Comparison of ENCODE assay signal across 8 cellular contexts in the genomic region with DNA sequence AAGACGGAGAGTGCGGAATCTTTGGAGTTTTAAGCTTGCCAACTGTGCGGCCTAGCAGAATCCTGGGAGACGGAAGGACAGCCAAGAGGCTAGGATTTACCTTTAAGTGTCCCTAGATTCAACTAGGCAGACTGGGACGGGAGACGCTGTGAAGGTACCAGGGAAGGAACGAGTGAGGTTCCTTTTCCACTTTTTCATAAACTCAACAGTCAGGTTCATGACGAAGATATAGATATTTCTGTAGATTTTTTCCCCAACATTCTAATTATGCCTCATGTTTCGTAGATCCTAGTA. TPM values are rescaled to one million over a fixed set of nuclear protein-coding genes. Genes with fewer than 3 reads are reported as not detected.
DNase-seq lines count a peak whose midpoint lies in the region; ATAC-seq, FAIRE-seq and TF ChIP-seq lines count a peak whose summit lies in the region.

No MANE protein-coding gene starts in this region.

- peak overlapping the region; percentile 61; the same call in 1 of the 2 replicates for H2BK20ac ChIP-seq in H1 (ENCODE audit: low read length)

- H3K4me2 ChIP-seq in H1 (ENCODE audit: insufficient read depth in 1 of 2, low read depth in 2 of 2, low read length in 2 of 2) = peak overlapping the region; percentile 79

- no peak for TF ChIP-seq EP300 in H1 (IDR thresholded peaks at IDR 0.05; ENCODE audit: borderline replicate concordance in 1 of 2, low read depth in 2 of 2, low read length in 2 of 2)

- peaks cover 0 to 3% of the 10 kb centered on the region in 2 experiments for H4K20me1 ChIP-seq in H1 (replicated peaks in 1 of 2; ENCODE audit: control insufficient read depth in 1 of 2, insufficient read depth in 2 of 2, low read length in 2 of 2)

- H3K4me3 ChIP-seq in Caco-2 (ENCODE audit: low read depth, low read length) (peak overlapping the region; percentile 91), NB4 (ENCODE audit: low read depth, low read length) (peak overlapping the region; percentile 100), H1 (ENCODE audit: extremely low read depth in 1 of 4, insufficient read depth in 2 of 4, low read depth in 3 of 4, low read length in 4 of 4) (peak overlapping the region; percentile 86 to 95 (median 92))

- H3K4me1 ChIP-seq in Caco-2 (peaks cover 16% of the 10 kb centered on the region), H1 (replicated peaks in 1 of 4; ENCODE audit: control insufficient read depth in 3 of 4, insufficient read depth in 4 of 4, low read length in 3 of 4) (peaks cover 0 to 5% (median under 1%) of the 10 kb centered on the region in 4 experiments; a peak in 3 of 7 replicates)

- H3K23me2 ChIP-seq in H1 (ENCODE audit: low read depth, low read length) = 0 out of 2 replicates have a peak, but pooled peaks cover 2% of the 10 kb centered on the region

- FAIRE-seq in H1 (lab: Jason Lieb, UNC) = no peak

- H3K23ac ChIP-seq in H1 (ENCODE audit: insufficient read length) = no peak overlapping the region

- H3K9me3 ChIP-seq in Caco-2 (no peaks in the 10 kb centered on the region), H1 (ENCODE audit: insufficient read depth in 2 of 2, low read depth in 1 of 2, low read length in 1 of 2) (no peaks in the 10 kb centered on the region)

- no peaks in the 10 kb centered on the region; the same call in 1 of the 2 replicates for H3K36me3 ChIP-seq in Caco-2 (ENCODE audit: control insufficient read depth, insufficient read depth, low read length)
- H3K36me3 ChIP-seq in H1 (ENCODE audit: control insufficient read depth in 2 of 4, insufficient read depth in 4 of 4, low read length in 3 of 4) = peaks cover 0 to 17% (median 3%) of the 10 kb centered on the region in 4 experiments; a peak in 4 of 8 replicates

- no peak overlapping the region for H2AFZ ChIP-seq in H1 (ENCODE audit: low read length)

- POLR2A ChIA-PET in Caco-2 (lab: Charles Lee) (interaction anchor here (0.6 to 1.5 kb wide), 5 partner anchors 12 to 638 kb away, joined by 3 to 21 read pairs (median 3); a partner anchor contains a TSS), H1 (lab: Charles Lee; ENCODE audit: partially characterized antibody) (interaction anchor here (0.6 to 5.0 kb wide), 36 partner anchors 8 to 1273 kb away, joined by 3 to 34 read pairs (median 4); a partner anchor contains a TSS)

- no peak for ATAC-seq in GM21447 (IDR thresholded peaks at IDR 0.05; ENCODE audit: unreplicated experiment)

- H4K5ac ChIP-seq in H1 (ENCODE audit: insufficient read length, low read depth, low read length) = peak overlapping the region; percentile 73

- H3K56ac ChIP-seq in H1 (replicated peaks; ENCODE audit: insufficient read length, low read depth, low read length) = peak overlapping the region; percentile 73

- H2AK5ac ChIP-seq in H1 (ENCODE audit: low read depth, low read length) = peak overlapping the region; percentile 100

- TF ChIP-seq CTCF in Caco-2 (IDR thresholded peaks at IDR 0.05; ENCODE audit: insufficient read depth in 1 of 2, low read depth in 1 of 2, low read length in 1 of 2, severe bottlenecking in 1 of 2, unreplicated experiment in 1 of 2) (no peak), NB4 (IDR thresholded peaks at IDR 0.05; ENCODE audit: low read depth, low read length) (no peak), H1 (IDR thresholded peaks at IDR 0.05; ENCODE audit: control extremely low read depth in 1 of 3, insufficient read depth in 1 of 3, low read depth in 1 of 3, low read length in 3 of 3) (no peak), nephron progenitor cell (IDR thresholded peaks at IDR 0.05) (no peak)

- H3K4me1 Mint-ChIP-seq in Caco-2 (ENCODE audit: low read depth, unreplicated experiment) (peaks cover 26% of the 10 kb centered on the region), nephron progenitor cell (peaks cover 50% of the 10 kb centered on the region)

- H2BK5ac ChIP-seq in H1 (ENCODE audit: low read depth, low read length) = peak overlapping the region; percentile 99

- peak overlapping the region; percentile 93 for H3K4me3 Mint-ChIP-seq in Caco-2 (ENCODE audit: unreplicated experiment)
- H3K4me3 Mint-ChIP-seq in nephron progenitor cell = peak overlapping the region; percentile 97

- 2% methylated on average over 9 of the region's 9 CpGs; no CpG with 5 or more reads in 1 of the 2 experiments for WGBS in H1 (ENCODE audit: extremely low coverage in 1 of 2, insufficient coverage in 1 of 2, insufficient read length in 1 of 2, insufficient replicate concordance in 2 of 2, low coverage in 1 of 2, low lambda C conversion rate in 2 of 2, missing lambda C conversion rate in 1 of 2), 2 experiments

- H3K79me1 ChIP-seq in H1 (ENCODE audit: low read depth, low read length) = peaks cover 3% of the 10 kb centered on the region; the same call in 1 of the 2 replicates

- peak overlapping the region; percentile 55; the same call in 1 of the 2 replicates for H2BK12ac ChIP-seq in H1 (ENCODE audit: low read depth, low read length)

- peaks cover 30 to 72% of the 10 kb centered on the region in 2 experiments for H3K79me2 ChIP-seq in H1 (ENCODE audit: control insufficient read depth in 1 of 2, insufficient read depth in 2 of 2, low read length in 2 of 2)

- H3K27me3 Mint-ChIP-seq in Caco-2 (ENCODE audit: insufficient read depth, unreplicated experiment) (no peaks in the 10 kb centered on the region), nephron progenitor cell (ENCODE audit: low read depth, poor library complexity) (no peaks in the 10 kb centered on the region)

- no peak overlapping the region for H2BK15ac ChIP-seq in H1 (ENCODE audit: low read length)

- H4K91ac ChIP-seq in H1 (replicated peaks; ENCODE audit: insufficient read length, low read length) = peak overlapping the region; percentile 31

- no peaks in the 10 kb centered on the region for H3K9me3 Mint-ChIP-seq in Caco-2 (ENCODE audit: unreplicated experiment)
- no peaks in the 10 kb centered on the region for H3K9me3 Mint-ChIP-seq in nephron progenitor cell

- CTCF ChIA-PET in Caco-2 (lab: Charles Lee) (no interaction called here), H1 (lab: Charles Lee; ENCODE audit: partially characterized antibody) (no interaction called here)

- no peak overlapping the region for H2BK120ac ChIP-seq in H1 (replicated peaks; ENCODE audit: low read depth, low read length)

- H3K27me3 ChIP-seq in Caco-2 (replicated peaks; ENCODE audit: control insufficient read depth, insufficient read depth, low read length) = no peaks in the 10 kb centered on the region
- no peaks in the 10 kb centered on the region for H3K27me3 ChIP-seq in H1 (replicated peaks in 1 of 4; ENCODE audit: control insufficient read depth in 3 of 4, extremely low read depth in 1 of 4, insufficient read depth in 3 of 4, low read length in 3 of 4)

- BruUV-seq in Caco-2 (replicated peaks; lab: Mats Ljungman, UMichigan) = TSS peak; percentile 65

- no peak for TF ChIP-seq POLR2A in NB4 (IDR thresholded peaks at IDR 0.05; ENCODE audit: extremely low read depth, insufficient read length)
- TF ChIP-seq POLR2A in H1 (IDR thresholded peaks at IDR 0.05; ENCODE audit: control extremely low read depth in 1 of 2, low read depth in 2 of 2, low read length in 2 of 2) = no peak

- H3K27ac Mint-ChIP-seq in Caco-2 (ENCODE audit: unreplicated experiment) (peak overlapping the region; percentile 97), nephron progenitor cell (peak overlapping the region; percentile 100)

- H4K8ac ChIP-seq in H1 (ENCODE audit: extremely low read depth, insufficient read depth, low read length) = peak overlapping the region; percentile 96; the same call in 1 of the 2 replicates

- DNase-seq in Caco-2 (no peak), NB4 (ENCODE audit: low read depth) (no peak), H1 (ENCODE audit: low read depth in 1 of 2, low spot score in 2 of 2) (no peak), nephron progenitor cell (no peak), NCI-H2196 treated with DMSO at 0.1 percent for 48 hours (lab: John Stamatoyannopoulos, UW; ENCODE audit: unreplicated experiment) (no peak), dedifferentiated amniotic fluid mesenchymal stem cell (ENCODE audit: extremely low spot score) (no peak)
- no peak for DNase-seq in stimulated activated CD4-positive, alpha-beta T cell treated with anti-CD3 and anti-CD28 coated beads, Interleukin-4, amount 100 ng/mL, for 24 hours

- peak overlapping the region; percentile 98 for H3K18ac ChIP-seq in H1 (ENCODE audit: extremely low read depth, low read length)

- H3K9ac ChIP-seq in H1 (replicated peaks in 1 of 4; ENCODE audit: extremely low read depth in 1 of 4, low read depth in 3 of 4, low read length in 3 of 4) = peak overlapping the region; percentile 92 to 100 (median 98)

- intact Hi-C loops in Caco-2 (cut with micrococcal nuclease; ENCODE audit: unreplicated experiment) = loop anchor here (1.0 kb wide), 1 partner anchor 69 kb away; a partner anchor contains a TSS

- no peak for TF ChIP-seq RAD21 in H1 (IDR thresholded peaks at IDR 0.05 in 1 of 2, conservative IDR thresholded peaks at IDR 0.05 in 1 of 2; ENCODE audit: low read depth in 2 of 2, low read length in 2 of 2)

- H3K36me3 Mint-ChIP-seq in Caco-2 (ENCODE audit: insufficient read depth, unreplicated experiment) (peaks cover 49% of the 10 kb centered on the region), nephron progenitor cell (ENCODE audit: low read depth) (peaks cover 45% of the 10 kb centered on the region)

- peak overlapping the region; percentile 99 for H3K27ac ChIP-seq in H1 (ENCODE audit: low read depth, low read length)

- H3K4ac ChIP-seq in H1 (replicated peaks; ENCODE audit: insufficient read length, low read depth, low read length) = peak overlapping the region; percentile 28

- H3K14ac ChIP-seq in H1 (ENCODE audit: insufficient read length) = peak overlapping the region; percentile 44

TF ChIP-seq in H1, 55 proteins besides CTCF, POLR2A, EP300 and RAD21 (continues in another document):
- TF ChIP-seq, protein P1, sequence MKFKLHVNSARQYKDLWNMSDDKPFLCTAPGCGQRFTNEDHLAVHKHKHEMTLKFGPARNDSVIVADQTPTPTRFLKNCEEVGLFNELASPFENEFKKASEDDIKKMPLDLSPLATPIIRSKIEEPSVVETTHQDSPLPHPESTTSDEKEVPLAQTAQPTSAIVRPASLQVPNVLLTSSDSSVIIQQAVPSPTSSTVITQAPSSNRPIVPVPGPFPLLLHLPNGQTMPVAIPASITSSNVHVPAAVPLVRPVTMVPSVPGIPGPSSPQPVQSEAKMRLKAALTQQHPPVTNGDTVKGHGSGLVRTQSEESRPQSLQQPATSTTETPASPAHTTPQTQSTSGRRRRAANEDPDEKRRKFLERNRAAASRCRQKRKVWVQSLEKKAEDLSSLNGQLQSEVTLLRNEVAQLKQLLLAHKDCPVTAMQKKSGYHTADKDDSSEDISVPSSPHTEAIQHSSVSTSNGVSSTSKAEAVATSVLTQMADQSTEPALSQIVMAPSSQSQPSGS (IDR thresholded peaks at IDR 0.05; ENCODE audit: low read length) = no peak

RNA-seq across cellular contexts. Expression of a gene that starts 0.6 kb away (rescaled TPM):
- total RNA-seq in Caco-2 (2022) = 42.8 and 44.7 TPM in 2 replicates
- 32.3 and 34.3 TPM in 2 replicates for total RNA-seq in H1 (2021; fragmentation: NEBNext Ultra II Directional; extraction: Animal tissue kit (Norgen Biotek cat#: 25700))
- polyA plus RNA-seq in H1 (2011; rRNA removed) = 21.1 and 24.5 TPM in 2 replicates
- polyA plus RNA-seq in H1 (2011; cell fraction: cytosol; rRNA removed) = 26.4 TPM
- 17.3 TPM for polyA plus RNA-seq in H1 (2011; cell fraction: nucleus; rRNA removed)
- polyA plus RNA-seq in H1 (2012, experiment 1 of 2) = 20.5 to 25.8 TPM (median 22.0 TPM) in 4 replicates
- polyA plus RNA-seq in H1 (2012, experiment 2 of 2) = 2.0 TPM
- polyA plus RNA-seq in H1 (2013, experiment 1 of 2) = 18.2 TPM
- polyA plus RNA-seq in H1 (2013, experiment 2 of 2) = 17.7 TPM
- 53.2 and 62.8 TPM in 2 replicates for polyA minus RNA-seq in H1 (2011; rRNA and poly(A)+ RNA removed)
- 24.5 TPM for polyA minus RNA-seq in H1 (2011; cell fraction: cytosol; rRNA and poly(A)+ RNA removed)
- polyA minus RNA-seq in H1 (2011; cell fraction: nucleus; rRNA and poly(A)+ RNA removed) = 25.4 TPM
